38 cellular contexts compared by ENCODE assay signal in the genomic region with DNA sequence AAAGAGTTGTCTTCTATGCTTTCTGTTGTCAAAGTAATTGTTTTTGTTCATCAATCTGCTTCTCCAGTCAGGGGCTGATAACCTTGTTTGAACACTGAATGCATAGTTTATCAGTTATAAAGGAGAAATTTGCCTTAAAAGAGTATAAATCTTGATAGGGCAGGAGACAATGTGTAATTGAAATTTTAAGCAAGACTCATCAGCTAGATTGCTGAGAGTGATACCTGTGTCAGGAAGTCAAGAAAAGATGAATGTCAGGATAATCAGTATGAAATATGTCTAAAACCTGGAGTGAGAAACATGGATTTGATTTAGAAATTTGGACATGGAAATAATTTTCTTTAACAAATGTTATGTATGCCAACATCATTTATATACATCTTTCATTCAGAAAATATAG.
"Had no signal": no experiment of that assay in that cellular context is flagged by ENCODE, and none has a peak within 500 bp of the region (broad histone marks: within the 10 kb centered on the region; RNA-seq: fewer than 3 reads in every experiment).

No MANE protein-coding gene starts in this region.

- H3K27me3 ChIP-seq: adrenal gland, ascending aorta, body of pancreas, brain microvascular endothelial cell, breast epithelium, cardiac muscle cell had no signal

- ATAC-seq: activated naive CD8-positive, alpha-beta T cell treated with anti-CD3 and anti-CD28 coated beads, Interleukin-2, amount 50 U/mL, for 24 hours; activated T-cell treated with anti-CD3 and anti-CD28 coated beads, Interleukin-2, amount 50 U/mL, for 4 hours; activated T-cell treated with anti-CD3 and anti-CD28 coated beads, Interleukin-2, amount 50 U/mL, for 72 hours; activated T-helper 17 cell treated with anti-CD3 and anti-CD28 coated beads, Interleukin-2, amount 50 U/mL, for 72 hours; body of pancreas had no signal

- H3K36me3 Mint-ChIP-seq: activated naive CD4-positive, alpha-beta T cell treated with anti-CD3 and anti-CD28 coated beads, Interleukin-2, amount 10 ng/mL, durations not matched to agents 7 days and 5 days; activated naive CD4-positive, alpha-beta T cell treated with anti-CD3 and anti-CD28 coated beads, Interleukin-2, amount 50 U/mL, for 24 hours; activated naive CD8-positive, alpha-beta T cell; activated naive CD8-positive, alpha-beta T cell treated with anti-CD3 and anti-CD28 coated beads for 36 hours; activated naive CD8-positive, alpha-beta T cell treated with anti-CD3 and anti-CD28 coated beads, Interleukin-2, amount 10 ng/mL, durations not matched to agents 7 days and 5 days; brain had no signal

- H3K9me3 Mint-ChIP-seq: activated T-helper 1 cell treated with anti-CD3 and anti-CD28 coated beads, Interleukin-12 subunit alpha, Interleukin-12 subunit beta, Interleukin-2, Interleukin-4 antibody, amounts not matched to agents 30 ng/mL and 10 ng/mL and 1 ng/mL, durations not matched to agents 14 hours and 24 hours and 36 hours; brain had no signal

- DNase-seq: activated effector memory CD4-positive, alpha-beta T cell treated with anti-CD3 and anti-CD28 coated beads, Interleukin-2, amount 50 U/mL, for 16 hours; activated effector memory CD4-positive, alpha-beta T cell treated with Interleukin-2 at 50 U/mL for 16 hours; activated gamma-delta T cell; activated gamma-delta T cell treated with Interleukin-2 at 50 U/mL for 16 hours; activated naive CD4-positive, alpha-beta T cell; activated naive CD4-positive, alpha-beta T cell treated with anti-CD3 and anti-CD28 coated beads for 36 hours; activated naive CD4-positive, alpha-beta T cell treated with anti-CD3 and anti-CD28 coated beads, Interleukin-2, amount 10 ng/mL, durations not matched to agents 7 days and 5 days; activated naive CD4-positive, alpha-beta T cell treated with anti-CD3 and anti-CD28 coated beads, Interleukin-2, amount 50 U/mL, for 16 hours; activated naive CD4-positive, alpha-beta T cell treated with Interleukin-2 at 50 U/mL for 16 hours; activated naive CD8-positive, alpha-beta T cell treated with anti-CD3 and anti-CD28 coated beads for 36 hours; activated naive CD8-positive, alpha-beta T cell treated with anti-CD3 and anti-CD28 coated beads, Interleukin-2, amount 10 ng/mL, durations not matched to agents 7 days and 5 days; activated naive CD8-positive, alpha-beta T cell treated with anti-CD3 and anti-CD28 coated beads, Interleukin-2, amount 50 U/mL, for 24 hours; activated T-cell treated with anti-CD3 and anti-CD28 coated beads, Interleukin-2, amount 50 U/mL, for 1 hour; activated T-cell treated with anti-CD3 and anti-CD28 coated beads, Interleukin-2, amount 50 U/mL, for 24 hours; activated T-cell treated with anti-CD3 and anti-CD28 coated beads, Interleukin-2, amount 50 U/mL, for 4 hours; activated T-cell treated with anti-CD3 and anti-CD28 coated beads, Interleukin-2, amount 50 U/mL, for 48 hours; activated T-cell treated with anti-CD3 and anti-CD28 coated beads, Interleukin-2, amount 50 U/mL, for 72 hours; adrenal gland; amniotic stem cell; amygdala; anterior cingulate cortex; aorta; body of pancreas; brain microvascular endothelial cell; caudate nucleus; central memory CD4-positive, alpha-beta T cell; cerebellar nuclear complex had no signal

- H3K27ac ChIP-seq: adrenal gland, ascending aorta, body of pancreas, brain microvascular endothelial cell, breast epithelium, cardiac muscle cell had no signal

- H3K27ac Mint-ChIP-seq: activated naive CD4-positive, alpha-beta T cell treated with anti-CD3 and anti-CD28 coated beads for 36 hours; activated naive CD4-positive, alpha-beta T cell treated with anti-CD3 and anti-CD28 coated beads, Interleukin-2, amount 10 ng/mL, durations not matched to agents 7 days and 5 days; activated naive CD4-positive, alpha-beta T cell treated with anti-CD3 and anti-CD28 coated beads, Interleukin-2, amount 50 U/mL, for 24 hours; activated naive CD8-positive, alpha-beta T cell; activated naive CD8-positive, alpha-beta T cell treated with anti-CD3 and anti-CD28 coated beads for 36 hours; activated naive CD8-positive, alpha-beta T cell treated with anti-CD3 and anti-CD28 coated beads, Interleukin-2, amount 10 ng/mL, durations not matched to agents 7 days and 5 days; activated naive CD8-positive, alpha-beta T cell treated with anti-CD3 and anti-CD28 coated beads, Interleukin-2, amount 50 U/mL, for 24 hours; activated T-cell treated with anti-CD3 and anti-CD28 coated beads, Interleukin-2, amount 50 U/mL, for 24 hours; activated T-cell treated with anti-CD3 and anti-CD28 coated beads, Interleukin-2, amount 50 U/mL, for 72 hours; activated T-helper 1 cell treated with anti-CD3 and anti-CD28 coated beads, Interleukin-12 subunit alpha, Interleukin-12 subunit beta, Interleukin-2, Interleukin-4 antibody, amounts not matched to agents 30 ng/mL and 10 ng/mL and 1 ng/mL, durations not matched to agents 14 hours and 24 hours and 36 hours; activated T-helper 17 cell treated with anti-CD3 and anti-CD28 coated beads, Interleukin-2, amount 50 U/mL, for 72 hours; activated T-helper 2 cell treated with anti-CD3 and anti-CD28 coated beads, Interferon-gamma antibody, Interleukin-2, Interleukin-4, amounts not matched to agents 10 μg/mL and 5 μg/mL and 100 μg/mL, durations not matched to agents 14 hours and 24 hours and 36 hours; brain had no signal

- FAIRE-seq: astrocyte, bronchial epithelial cell had no signal

- H3K4me3 ChIP-seq: adrenal gland, ascending aorta, body of pancreas, breast epithelium, cardiac muscle cell had no signal

- H3K9me3 ChIP-seq: adrenal gland, ascending aorta, body of pancreas, breast epithelium had no signal

- H3K36me3 ChIP-seq: adrenal gland, ascending aorta, brain microvascular endothelial cell, breast epithelium, cardiac muscle cell had no signal
